In the genomic region with DNA sequence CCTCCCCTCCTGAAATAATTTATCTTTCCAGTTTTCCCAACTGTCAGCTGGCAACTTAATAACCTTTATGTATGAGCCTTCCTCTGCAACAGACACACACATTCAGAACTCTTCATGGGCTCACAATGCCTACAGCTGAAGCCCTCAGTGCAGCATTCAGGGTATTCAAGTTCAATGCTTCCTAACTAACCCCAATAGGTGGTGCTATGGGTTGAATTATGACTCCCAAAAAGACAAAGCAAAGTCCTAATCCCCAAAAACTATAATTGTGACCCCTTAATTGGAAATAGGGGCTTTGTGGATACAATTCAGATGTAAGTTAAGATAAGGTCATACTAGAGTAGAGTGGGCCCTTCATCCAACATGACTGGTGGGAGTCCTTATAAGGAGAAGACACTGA, we compare ENCODE assay signal across 11 cellular contexts.
A peak's percentile ranks its signal among the peaks of the same experiment; 100 is the strongest.
DNase-seq lines count a peak whose midpoint lies in the region; ATAC-seq, FAIRE-seq and TF ChIP-seq lines count a peak whose summit lies in the region.
"Had no signal": no experiment of that assay in that cellular context is flagged by ENCODE, and none has a peak within 500 bp of the region (broad histone marks: within the 10 kb centered on the region; RNA-seq: fewer than 3 reads in every experiment).

No MANE protein-coding gene starts in this region.

- no peak overlapping the region for H3K4me3 Mint-ChIP-seq in Caco-2 (ENCODE audit: unreplicated experiment)
- no peak overlapping the region for H3K4me3 Mint-ChIP-seq in activated T-helper 2 cell treated with anti-CD3 and anti-CD28 coated beads, Interferon-gamma antibody, Interleukin-2, Interleukin-4, amounts not matched to agents 10 μg/mL and 5 μg/mL and 100 μg/mL, durations not matched to agents 14 hours and 24 hours and 36 hours (ENCODE audit: low read depth)
- H3K4me3 Mint-ChIP-seq: stimulated activated naive CD8-positive, alpha-beta T cell treated with anti-CD3 and anti-CD28 coated beads, Interleukin-15, Interleukin-2, amounts not matched to agents 100 ng/mL and 50 ng/mL, for 24 hours had no signal

- in situ Hi-C loops in SK-MEL-5 (cut with HindIII; ENCODE audit: low pct_unique_long_range_greater_than_20kb, low sequenced_read_pairs), result no loop called here

- no peaks in the 10 kb centered on the region for H3K4me1 ChIP-seq in Caco-2
- H3K4me1 ChIP-seq: sigmoid colon had no signal

- FAIRE-seq in H54 (lab: Jason Lieb, UNC), result no peak

- no peaks in the 10 kb centered on the region for H3K36me3 ChIP-seq in Caco-2 (ENCODE audit: control insufficient read depth, insufficient read depth, low read length)
- H3K36me3 ChIP-seq: sigmoid colon had no signal

- H3K27me3 Mint-ChIP-seq in Caco-2 (ENCODE audit: insufficient read depth, unreplicated experiment), result peaks cover 3% of the 10 kb centered on the region
- H3K27me3 Mint-ChIP-seq in activated T-helper 2 cell treated with anti-CD3 and anti-CD28 coated beads, Interferon-gamma antibody, Interleukin-2, Interleukin-4, amounts not matched to agents 10 μg/mL and 5 μg/mL and 100 μg/mL, durations not matched to agents 14 hours and 24 hours and 36 hours (ENCODE audit: low read depth), result no peaks in the 10 kb centered on the region

- TF ChIP-seq CTCF in Caco-2 (IDR thresholded peaks at IDR 0.05; ENCODE audit: insufficient read depth in 1 of 2, low read depth in 1 of 2, low read length in 1 of 2, severe bottlenecking in 1 of 2, unreplicated experiment in 1 of 2), result peak; percentile 24 to 38

- CTCF ChIA-PET in Caco-2 (lab: Charles Lee), result interaction anchor here (0.6 kb wide), 1 partner anchor 185 kb away, joined by 4 read pairs; no protein-coding TSS in a partner anchor

- TF ChIP-seq POLR2A in H54 (IDR thresholded peaks at IDR 0.05; ENCODE audit: low read depth, low read length), result no peak

- peaks cover 4% of the 10 kb centered on the region; the same call in 1 of the 2 replicates for H3K9me3 ChIP-seq in Caco-2
- H3K9me3 ChIP-seq: sigmoid colon had no signal

- H3K4me3 ChIP-seq in Caco-2 (ENCODE audit: low read depth, low read length), result no peak overlapping the region
- H3K4me3 ChIP-seq: sigmoid colon had no signal

- no TSS peak for BruUV-seq in Caco-2 (replicated peaks; lab: Mats Ljungman, UMichigan)

- POLR2A ChIA-PET in Caco-2 (lab: Charles Lee), result no interaction called here

- no peak overlapping the region for H3K27ac Mint-ChIP-seq in Caco-2 (ENCODE audit: unreplicated experiment)
- H3K27ac Mint-ChIP-seq in activated T-helper 2 cell treated with anti-CD3 and anti-CD28 coated beads, Interferon-gamma antibody, Interleukin-2, Interleukin-4, amounts not matched to agents 10 μg/mL and 5 μg/mL and 100 μg/mL, durations not matched to agents 14 hours and 24 hours and 36 hours, result no peak overlapping the region
- H3K27ac Mint-ChIP-seq: stimulated activated naive CD8-positive, alpha-beta T cell treated with anti-CD3 and anti-CD28 coated beads, Interleukin-15, Interleukin-2, amounts not matched to agents 100 ng/mL and 50 ng/mL, for 24 hours had no signal

- no peaks in the 10 kb centered on the region for H3K27me3 ChIP-seq in Caco-2 (replicated peaks; ENCODE audit: control insufficient read depth, insufficient read depth, low read length)
- H3K27me3 ChIP-seq: sigmoid colon had no signal

- no peaks in the 10 kb centered on the region for H3K9me3 Mint-ChIP-seq in Caco-2 (ENCODE audit: unreplicated experiment)
- H3K9me3 Mint-ChIP-seq in activated T-helper 2 cell treated with anti-CD3 and anti-CD28 coated beads, Interferon-gamma antibody, Interleukin-2, Interleukin-4, amounts not matched to agents 10 μg/mL and 5 μg/mL and 100 μg/mL, durations not matched to agents 14 hours and 24 hours and 36 hours, result no peaks in the 10 kb centered on the region
- H3K9me3 Mint-ChIP-seq: stimulated activated naive CD8-positive, alpha-beta T cell treated with anti-CD3 and anti-CD28 coated beads, Interleukin-15, Interleukin-2, amounts not matched to agents 100 ng/mL and 50 ng/mL, for 24 hours had no signal

- H3K4me1 Mint-ChIP-seq in Caco-2 (ENCODE audit: low read depth, unreplicated experiment), result no peaks in the 10 kb centered on the region
- no peaks in the 10 kb centered on the region for H3K4me1 Mint-ChIP-seq in activated T-helper 2 cell treated with anti-CD3 and anti-CD28 coated beads, Interferon-gamma antibody, Interleukin-2, Interleukin-4, amounts not matched to agents 10 μg/mL and 5 μg/mL and 100 μg/mL, durations not matched to agents 14 hours and 24 hours and 36 hours (ENCODE audit: low read depth)

- peak in 1 of 2 experiments; percentile 14 for DNase-seq in Caco-2
- DNase-seq in H54 (ENCODE audit: insufficient read length, low spot score), result peak; percentile 2
- peak; percentile 43 for DNase-seq in SK-MEL-5 (ENCODE audit: low read depth, low spot score)
- DNase-seq in hepatic stellate cell (ENCODE audit: low spot score), result peak; percentile 11
- no peak for DNase-seq in left colon
- no peak for DNase-seq in activated T-helper 2 cell treated with anti-CD3 and anti-CD28 coated beads, Interferon-gamma antibody, Interleukin-2, Interleukin-4, amounts not matched to agents 10 μg/mL and 5 μg/mL and 100 μg/mL, durations not matched to agents 14 hours and 24 hours and 36 hours (ENCODE audit: low spot score)
- DNase-seq: DMS79, sigmoid colon had no signal

- no peak for ATAC-seq in left colon
- no peak for ATAC-seq in HG03097 (IDR thresholded peaks at IDR 0.05; ENCODE audit: low FRiP score, unreplicated experiment)
- ATAC-seq in GM21825 (IDR thresholded peaks at IDR 0.05; ENCODE audit: unreplicated experiment), result no peak

- intact Hi-C loops in Caco-2 (cut with micrococcal nuclease; ENCODE audit: unreplicated experiment) (loop anchor here (2.0 to 5.0 kb wide), 3 partner anchors 133 to 240 kb away; partner anchors contain the start of gene SUCLA2), left colon (cut with DNase I, micrococcal nuclease) (no loop called here)
- intact Hi-C loops in activated T-helper 2 cell treated with anti-CD3 and anti-CD28 coated beads, Interferon-gamma antibody, Interleukin-2, Interleukin-4, amounts not matched to agents 10 μg/mL and 5 μg/mL and 100 μg/mL, durations not matched to agents 14 hours and 24 hours and 36 hours (cut with micrococcal nuclease), result no loop called here

- no peaks in the 10 kb centered on the region for H3K36me3 Mint-ChIP-seq in Caco-2 (ENCODE audit: insufficient read depth, unreplicated experiment)
- no peaks in the 10 kb centered on the region for H3K36me3 Mint-ChIP-seq in activated T-helper 2 cell treated with anti-CD3 and anti-CD28 coated beads, Interferon-gamma antibody, Interleukin-2, Interleukin-4, amounts not matched to agents 10 μg/mL and 5 μg/mL and 100 μg/mL, durations not matched to agents 14 hours and 24 hours and 36 hours (ENCODE audit: low read depth)

Comparison
In these comparisons a context has a peak if more than half of its experiments do, and no peak if none do; other contexts are left out.
1. DNase-seq: peak in H54 (single experiment), SK-MEL-5 (single experiment) and hepatic stellate cell (single experiment); none in left colon (0 of 2) and activated T-helper 2 cell treated with anti-CD3 and anti-CD28 coated beads, Interferon-gamma antibody, Interleukin-2, Interleukin-4, amounts not matched to agents 10 μg/mL and 5 μg/mL and 100 μg/mL, durations not matched to agents 14 hours and 24 hours and 36 hours (single experiment).